In genomic region chr5:175821790-175822211, GRCh38 we compare ENCODE assay signal across 11 cellular contexts. TPM values are rescaled to one million over a fixed set of nuclear protein-coding genes. Genes with fewer than 3 reads are reported as not detected.
DNase-seq lines count a peak whose midpoint lies in the region; ATAC-seq and TF ChIP-seq lines count a peak whose summit lies in the region.
"Had no signal": no experiment of that assay in that cellular context is flagged by ENCODE, and none has a peak within 500 bp of the region (broad histone marks: within the 10 kb centered on the region; RNA-seq: fewer than 3 reads in every experiment).

No MANE protein-coding gene starts in this region.

- H3K4me3 Mint-ChIP-seq in naive thymus-derived CD8-positive, alpha-beta T cell: no peak overlapping the region

- peaks cover 0 to 3% (median 0%) of the 10 kb centered on the region in 9 donors for H3K9me3 Mint-ChIP-seq in naive thymus-derived CD8-positive, alpha-beta T cell

- no peak overlapping the region for H3K27ac Mint-ChIP-seq in naive thymus-derived CD8-positive, alpha-beta T cell

- H3K27ac ChIP-seq in RWPE1: no peak overlapping the region
- H3K27ac ChIP-seq: upper lobe of left lung had no signal

- peak; percentile 73 for ATAC-seq in HG02610 (IDR thresholded peaks at IDR 0.05; ENCODE audit: unreplicated experiment)
- ATAC-seq in naive thymus-derived CD8-positive, alpha-beta T cell: no peak
- ATAC-seq: naive thymus-derived CD4-positive, alpha-beta T cell had no signal

- no peak for TF ChIP-seq CTCF in RWPE1 (conservative IDR thresholded peaks at IDR 0.05; ENCODE audit: low read depth)

- POLR2A ChIA-PET in RWPE1 (lab: Yijun Ruan, JAX; ENCODE audit: low non-redundant PET): no interaction called here
- POLR2A ChIA-PET in naive thymus-derived CD8-positive, alpha-beta T cell (lab: Charles Lee): no interaction called here

- CTCF ChIA-PET in RWPE1 (lab: Yijun Ruan, JAX): interaction anchor here (0.7 kb wide), 1 partner anchor 92 kb away, joined by 3 read pairs; no protein-coding TSS in a partner anchor

- peaks cover 9 to 51% (median 23%) of the 10 kb centered on the region in 5 donors for H3K27me3 Mint-ChIP-seq in naive thymus-derived CD8-positive, alpha-beta T cell

- H3K36me3 Mint-ChIP-seq in naive thymus-derived CD8-positive, alpha-beta T cell: peaks cover 0 to 6% (median 2%) of the 10 kb centered on the region in 3 donors

- peak; percentile 24 to 51 for DNase-seq in activated CD4-positive, alpha-beta T cell treated with anti-CD3 and anti-CD28 coated beads, Interleukin-2, amount 50 U/mL, for 48 hours
- no peak for DNase-seq in activated CD4-positive, alpha-beta T cell treated with anti-CD3 and anti-CD28 coated beads for 1 hour
- DNase-seq in RWPE1 (ENCODE audit: low spot score): peak; percentile 81
- DNase-seq in stimulated activated CD4-positive, alpha-beta T cell treated with anti-CD3 and anti-CD28 coated beads, Interleukin-4, amount 100 ng/mL, for 24 hours: peak; percentile 16
- DNase-seq in NCI-H1436 treated with DMSO at 0.1 percent for 48 hours (lab: John Stamatoyannopoulos, UW): no peak
- DNase-seq in naive thymus-derived CD8-positive, alpha-beta T cell: no peak
- DNase-seq in GOT3 (lab: John Stamatoyannopoulos, UW): no peak
- DNase-seq: amygdala; naive thymus-derived CD4-positive, alpha-beta T cell; upper lobe of left lung had no signal

- H3K4me1 Mint-ChIP-seq in naive thymus-derived CD8-positive, alpha-beta T cell: no peaks in the 10 kb centered on the region

RNA-seq across cellular contexts. Expression of gene CPLX2, which starts 49.6 kb away (rescaled TPM):
- total RNA-seq in naive thymus-derived CD8-positive, alpha-beta T cell: not detected
- polyA plus RNA-seq in naive thymus-derived CD8-positive, alpha-beta T cell: not detected
- total RNA-seq: naive thymus-derived CD4-positive, alpha-beta T cell had no signal
- polyA plus RNA-seq: naive thymus-derived CD4-positive, alpha-beta T cell had no signal

Comparison
In these comparisons a context has a peak if more than half of its experiments do, and no peak if none do; other contexts are left out.
1. DNase-seq: peak in activated CD4-positive, alpha-beta T cell treated with anti-CD3 and anti-CD28 coated beads, Interleukin-2, amount 50 U/mL, for 48 hours (2 of 2), RWPE1 (single experiment) and stimulated activated CD4-positive, alpha-beta T cell treated with anti-CD3 and anti-CD28 coated beads, Interleukin-4, amount 100 ng/mL, for 24 hours (single experiment); none in activated CD4-positive, alpha-beta T cell treated with anti-CD3 and anti-CD28 coated beads for 1 hour (single experiment), NCI-H1436 treated with DMSO at 0.1 percent for 48 hours (single experiment), naive thymus-derived CD8-positive, alpha-beta T cell (0 of 10) and GOT3 (single experiment).